8 cellular contexts compared by ENCODE assay signal in genomic region chr11:73141309-73142127, GRCh38. TPM values are rescaled to one million over a fixed set of nuclear protein-coding genes. Genes with fewer than 3 reads are reported as not detected.
DNase-seq lines count a peak whose midpoint lies in the region; ATAC-seq and TF ChIP-seq lines count a peak whose summit lies in the region.

No MANE protein-coding gene starts in this region.

- H3K9me3 Mint-ChIP-seq in activated naive CD4-positive, alpha-beta T cell treated with anti-CD3 and anti-CD28 coated beads, Interleukin-2, amount 50 U/mL, for 72 hours: no peaks in the 10 kb centered on the region

- H3K36me3 ChIP-seq in BLaER1: peaks cover 13% of the 10 kb centered on the region
- no peaks in the 10 kb centered on the region for H3K36me3 ChIP-seq in ovary
- no peaks in the 10 kb centered on the region for H3K36me3 ChIP-seq in upper lobe of left lung

- WGBS in ovary, 3 donors: 0 to 1% (median 1%) methylated on average over 45 to 71 of the region's 71 CpGs
- WGBS in upper lobe of left lung, 2 donors: 0 to 2% methylated on average over 41 to 62 of the region's 71 CpGs

- no peak for TF ChIP-seq CTCF in ovary (IDR thresholded peaks at IDR 0.05)
- TF ChIP-seq CTCF in upper lobe of left lung (IDR thresholded peaks at IDR 0.05): peak in 1 of 6 experiments; percentile 8

- DNase-seq in RKO (ENCODE audit: low spot score): peak; percentile 71
- peak; percentile 61 to 71 for DNase-seq in activated naive CD4-positive, alpha-beta T cell treated with anti-CD3 and anti-CD28 coated beads, Interleukin-2, amount 50 U/mL, for 72 hours (ENCODE audit: low spot score in 2 of 2)
- peak in 41 of 42 donors; percentile 12 to 84 (median 57) for DNase-seq in head of caudate nucleus
- DNase-seq in ovary: peak; percentile 74 to 85 (median 80)
- peak; percentile 65 to 95 for DNase-seq in upper lobe of left lung

- peak overlapping the region; percentile 87 to 93 for H3K27ac Mint-ChIP-seq in activated naive CD4-positive, alpha-beta T cell treated with anti-CD3 and anti-CD28 coated beads, Interleukin-2, amount 50 U/mL, for 72 hours

- peaks cover 41% of the 10 kb centered on the region for H4K20me1 ChIP-seq in BLaER1

- H3K4me2 ChIP-seq in BLaER1: peak overlapping the region; percentile 88

- peak; percentile 60 for TF ChIP-seq POLR2A in GM18951 (IDR thresholded peaks at IDR 0.05; ENCODE audit: extremely low read depth, insufficient read depth, insufficient read length)
- TF ChIP-seq POLR2A in ovary (IDR thresholded peaks at IDR 0.05): no peak
- no peak for TF ChIP-seq POLR2A in upper lobe of left lung (IDR thresholded peaks at IDR 0.05)

- H3K9me3 ChIP-seq in BLaER1 (no peaks in the 10 kb centered on the region), ovary (no peaks in the 10 kb centered on the region), upper lobe of left lung (no peaks in the 10 kb centered on the region)

- in situ Hi-C loops in GM18951 (cut with MboI; ENCODE audit: low sequenced_read_pairs, unreplicated experiment): no loop called here

- H3K27me3 ChIP-seq in BLaER1: no peaks in the 10 kb centered on the region
- H3K27me3 ChIP-seq in ovary: no peaks in the 10 kb centered on the region
- H3K27me3 ChIP-seq in upper lobe of left lung: no peaks in the 10 kb centered on the region

- H3K4me1 ChIP-seq in BLaER1 (peaks cover 74% of the 10 kb centered on the region), ovary (ENCODE audit: insufficient read depth) (no peaks in the 10 kb centered on the region), upper lobe of left lung (peaks cover 28 to 52% (median 42%) of the 10 kb centered on the region in 4 donors)

- peaks cover 5 to 21% of the 10 kb centered on the region in 2 donors for H3K36me3 Mint-ChIP-seq in activated naive CD4-positive, alpha-beta T cell treated with anti-CD3 and anti-CD28 coated beads, Interleukin-2, amount 50 U/mL, for 72 hours

- H3K4me3 ChIP-seq in BLaER1 (peak overlapping the region; percentile 94), ovary (peak overlapping the region; percentile 94), upper lobe of left lung (peak overlapping the region; percentile 79 to 99 (median 83))

- intact Hi-C loops in head of caudate nucleus (cut with DNase I): loop anchor here (5.0 to 10.0 kb wide), 3 partner anchors 36 to 307 kb away; no protein-coding TSS in a partner anchor
- intact Hi-C loops in ovary (cut with DNase I): loop anchor here in 2 of 4 donors (5.0 to 10.0 kb wide), 2 partner anchors 307 to 309 kb away; no protein-coding TSS in a partner anchor

- no peak for TF ChIP-seq EP300 in ovary (IDR thresholded peaks at IDR 0.05)
- no peak for TF ChIP-seq EP300 in upper lobe of left lung (IDR thresholded peaks at IDR 0.05)

- ATAC-seq in HG03460 (IDR thresholded peaks at IDR 0.05; ENCODE audit: unreplicated experiment): peak; percentile 8
- ATAC-seq in activated naive CD4-positive, alpha-beta T cell treated with anti-CD3 and anti-CD28 coated beads, Interleukin-2, amount 50 U/mL, for 72 hours: peak; percentile 12 to 59
- ATAC-seq in upper lobe of left lung (ENCODE audit: low FRiP score in 2 of 2): peak; percentile 30 to 71

- H3K27ac ChIP-seq in BLaER1 (peak overlapping the region; percentile 98), ovary (peak overlapping the region; percentile 91 to 98), upper lobe of left lung (peak overlapping the region; percentile 90 to 98 (median 98))

- H3K9ac ChIP-seq in BLaER1: peak overlapping the region; percentile 94

RNA-seq across cellular contexts. Expression of gene FCHSD2, which starts 0.6 kb away (rescaled TPM):
- total RNA-seq in activated naive CD4-positive, alpha-beta T cell treated with anti-CD3 and anti-CD28 coated beads, Interleukin-2, amount 50 U/mL, for 72 hours: 10 to 100 TPM; 10.3 to 32.4 TPM
- total RNA-seq in ovary (10 to 100 TPM; 18.6 to 68.5 (median 53.8) TPM), upper lobe of left lung (10 to 100 TPM; 22.5 to 55.6 (median 42.7) TPM)
- polyA plus RNA-seq in ovary: 10 to 100 TPM; 28.8 to 67.3 TPM

Comparison
In these comparisons a context has a peak if more than half of its experiments do, and no peak if none do; other contexts are left out.
1. Peak in every context shown above with its lines: DNase-seq, ATAC-seq, H3K4me3 ChIP-seq and H3K27ac ChIP-seq.